ENCODE assay signal across 14 cellular contexts in genomic region chr1:179968994-179969919, GRCh38. TPM values are rescaled to one million over a fixed set of nuclear protein-coding genes. Genes with fewer than 3 reads are reported as not detected.
DNase-seq lines count a peak whose midpoint lies in the region; ATAC-seq and TF ChIP-seq lines count a peak whose summit lies in the region.
"Had no signal": no experiment of that assay in that cellular context is flagged by ENCODE, and none has a peak within 500 bp of the region (broad histone marks: within the 10 kb centered on the region; RNA-seq: fewer than 3 reads in every experiment).

No MANE protein-coding gene starts in this region.

- intact Hi-C loops in Right ventricle myocardium inferior (cut with DNase I) (no loop called here), cardiac septum (cut with DNase I) (no loop called here), dorsolateral prefrontal cortex (cut with DNase I) (no loop called here), upper lobe of right lung (cut with DNase I) (no loop called here)

- no peaks in the 10 kb centered on the region for H3K9me3 ChIP-seq in upper lobe of right lung
- H3K9me3 ChIP-seq: pancreas had no signal

- H3K4me1 Mint-ChIP-seq in naive thymus-derived CD8-positive, alpha-beta T cell = peaks cover 33 to 70% (median 65%) of the 10 kb centered on the region in 4 donors

- H3K27me3 ChIP-seq in dorsolateral prefrontal cortex = no peaks in the 10 kb centered on the region
- no peaks in the 10 kb centered on the region for H3K27me3 ChIP-seq in upper lobe of right lung
- H3K27me3 ChIP-seq: pancreas had no signal

- peak; percentile 58 for ATAC-seq in Right ventricle myocardium inferior
- ATAC-seq in naive thymus-derived CD8-positive, alpha-beta T cell = peak in 1 of 2 donors; percentile 39
- ATAC-seq in upper lobe of right lung = no peak
- no peak for ATAC-seq in HG02763 (IDR thresholded peaks at IDR 0.05; ENCODE audit: unreplicated experiment)
- ATAC-seq: activated naive CD4-positive, alpha-beta T cell treated with anti-CD3 and anti-CD28 coated beads, Interleukin-2, amount 50 U/mL, for 72 hours had no signal

- peaks cover 14% of the 10 kb centered on the region for H3K4me1 ChIP-seq in upper lobe of right lung

- H3K4me3 ChIP-seq in dorsolateral prefrontal cortex (peak overlapping the region in 2 of 59 donors; percentile 12), upper lobe of right lung (no peak overlapping the region)
- H3K4me3 ChIP-seq: pancreas, SK-N-MC had no signal

- H3K27ac Mint-ChIP-seq in naive thymus-derived CD8-positive, alpha-beta T cell = peak overlapping the region in 7 of 10 donors; percentile 7 to 82 (median 55)

- POLR2A ChIA-PET in naive thymus-derived CD8-positive, alpha-beta T cell (lab: Charles Lee) = no interaction called here

- peak overlapping the region in 49 of 59 donors; percentile 5 to 77 (median 50) for H3K27ac ChIP-seq in dorsolateral prefrontal cortex
- peak overlapping the region; percentile 37 for H3K27ac ChIP-seq in upper lobe of right lung
- H3K27ac ChIP-seq: SK-N-MC had no signal

- no peak for TF ChIP-seq CTCF in dorsolateral prefrontal cortex (IDR thresholded peaks at IDR 0.05 in 54 of 56, conservative IDR thresholded peaks at IDR 0.05 in 2 of 56; ENCODE audit: low read depth in 1 of 56, partially characterized antibody in 56 of 56)
- no peak for TF ChIP-seq CTCF in upper lobe of right lung (IDR thresholded peaks at IDR 0.05)

- no peaks in the 10 kb centered on the region for H3K36me3 ChIP-seq in upper lobe of right lung

- DNase-seq in Right ventricle myocardium inferior (ENCODE audit: missing footprints) (no peak), cardiac septum (ENCODE audit: low spot score) (no peak), dorsolateral prefrontal cortex (no peak), upper lobe of right lung (no peak), NCI-H1436 (lab: John Stamatoyannopoulos, UW) (no peak)
- DNase-seq in naive thymus-derived CD8-positive, alpha-beta T cell = no peak
- no peak for DNase-seq in activated effector memory CD4-positive, alpha-beta T cell treated with Interleukin-2 at 50 U/mL for 16 hours
- DNase-seq: activated CD4-positive, alpha-beta T cell treated with anti-CD3 and anti-CD28 coated beads for 48 hours; H7; NCI-H526 treated with DMSO at 0.1 percent for 48 hours; pancreas had no signal

- H3K27me3 Mint-ChIP-seq in naive thymus-derived CD8-positive, alpha-beta T cell = no peaks in the 10 kb centered on the region

- H3K36me3 Mint-ChIP-seq in naive thymus-derived CD8-positive, alpha-beta T cell = peaks cover 0 to 27% (median 20%) of the 10 kb centered on the region in 3 donors

- H3K4me3 Mint-ChIP-seq in naive thymus-derived CD8-positive, alpha-beta T cell = peak overlapping the region in 9 of 10 donors; percentile 8 to 82 (median 60)

- peaks cover 0 to 8% (median 2%) of the 10 kb centered on the region in 9 donors for H3K9me3 Mint-ChIP-seq in naive thymus-derived CD8-positive, alpha-beta T cell

RNA-seq across cellular contexts. Expression of gene CEP350, which starts 14.6 kb away (rescaled TPM):
- total RNA-seq in Right ventricle myocardium inferior (27.1 TPM), cardiac septum (36.6 TPM), dorsolateral prefrontal cortex (100 to 1,000 TPM in 13 of 120 experiments, 10 to 100 TPM in 107; 49.3 to 111 (median 81.4) TPM), upper lobe of right lung (51.2 TPM)
- 10 to 100 TPM; 85.3 to 86.6 TPM for total RNA-seq in naive thymus-derived CD8-positive, alpha-beta T cell
- 10 to 100 TPM; 20.2 to 52.0 (median 31.8) TPM for polyA plus RNA-seq in naive thymus-derived CD8-positive, alpha-beta T cell
